ENCODE assay signal across 27 cellular contexts in genomic region chr16:35319536-35320192, GRCh38.
"Had no signal": no experiment of that assay in that cellular context is flagged by ENCODE, and none has a peak within 500 bp of the region (broad histone marks: within the 10 kb centered on the region; RNA-seq: fewer than 3 reads in every experiment).

No MANE protein-coding gene starts in this region.

- ATAC-seq: esophagus mucosa; foreskin keratinocyte; left colon; naive thymus-derived CD8-positive, alpha-beta T cell; sciatic nerve; stimulated activated effector memory CD8-positive, alpha-beta T cell treated with anti-CD3 and anti-CD28 coated beads, Interleukin-12 subunit alpha, Interleukin-12 subunit beta, amount 100 ng/mL, for 72 hours had no signal

- DNase-seq: activated CD4-positive, alpha-beta memory T cell treated with anti-CD3 and anti-CD28 coated beads for 36 hours; activated CD4-positive, alpha-beta T cell treated with anti-CD3 and anti-CD28 coated beads, Interleukin-2, amount 10 ng/mL, durations not matched to agents 24 days and 14 days; activated CD4-positive, CD25-positive, alpha-beta regulatory T cell treated with anti-CD3 and anti-CD28 coated beads, Interleukin-2, amount 50 U/mL, for 72 hours; activated CD8-positive, alpha-beta memory T cell treated with anti-CD3 and anti-CD28 coated beads, Interleukin-2, amount 50 U/mL, for 4 hours; activated gamma-delta T cell; activated naive CD4-positive, alpha-beta T cell treated with anti-CD3 and anti-CD28 coated beads, Interleukin-2, amount 50 U/mL, for 16 hours; activated T-cell treated with anti-CD3 and anti-CD28 coated beads, Interleukin-2, amount 50 U/mL, for 1 hour; central memory CD4-positive, alpha-beta T cell; endodermal cell; foreskin keratinocyte; glutamatergic neuron; left colon; naive thymus-derived CD8-positive, alpha-beta T cell; occipital lobe; posterior cingulate gyrus; stimulated activated CD4-positive, alpha-beta T cell treated with anti-CD3 and anti-CD28 coated beads, Interleukin-4, amount 100 ng/mL, for 24 hours; stomach; T-helper 2 cell; testis; transverse colon had no signal

- H3K27ac Mint-ChIP-seq: activated CD4-positive, alpha-beta memory T cell treated with anti-CD3 and anti-CD28 coated beads for 36 hours; activated CD4-positive, alpha-beta T cell treated with anti-CD3 and anti-CD28 coated beads, Interleukin-2, amount 10 ng/mL, durations not matched to agents 24 days and 14 days; activated T-helper 1 cell treated with anti-CD3 and anti-CD28 coated beads, Interleukin-12 subunit alpha, Interleukin-12 subunit beta, Interleukin-2, Interleukin-4 antibody, amounts not matched to agents 30 ng/mL and 10 ng/mL and 1 ng/mL, durations not matched to agents 14 hours and 24 hours and 36 hours; dendritic cell treated with granulocyte-macrophage colony-stimulating factor and Interleukin-4, amounts not matched to agents 40 ng/mL and 50 ng/mL, for 4 days; endodermal cell; memory B cell; naive thymus-derived CD8-positive, alpha-beta T cell; stimulated activated effector memory CD8-positive, alpha-beta T cell treated with anti-CD3 and anti-CD28 coated beads, Interleukin-12 subunit alpha, Interleukin-12 subunit beta, amount 100 ng/mL, for 72 hours had no signal

- H3K27me3 Mint-ChIP-seq: activated CD4-positive, alpha-beta memory T cell treated with anti-CD3 and anti-CD28 coated beads for 36 hours; activated CD4-positive, alpha-beta T cell treated with anti-CD3 and anti-CD28 coated beads, Interleukin-2, amount 10 ng/mL, durations not matched to agents 24 days and 14 days; dendritic cell treated with granulocyte-macrophage colony-stimulating factor and Interleukin-4, amounts not matched to agents 40 ng/mL and 50 ng/mL, for 4 days; memory B cell; naive thymus-derived CD8-positive, alpha-beta T cell had no signal

- H3K4me3 Mint-ChIP-seq: activated CD4-positive, alpha-beta memory T cell treated with anti-CD3 and anti-CD28 coated beads for 36 hours; activated CD4-positive, alpha-beta T cell treated with anti-CD3 and anti-CD28 coated beads, Interleukin-2, amount 10 ng/mL, durations not matched to agents 24 days and 14 days; activated T-helper 1 cell treated with anti-CD3 and anti-CD28 coated beads, Interleukin-12 subunit alpha, Interleukin-12 subunit beta, Interleukin-2, Interleukin-4 antibody, amounts not matched to agents 30 ng/mL and 10 ng/mL and 1 ng/mL, durations not matched to agents 14 hours and 24 hours and 36 hours; dendritic cell treated with granulocyte-macrophage colony-stimulating factor and Interleukin-4, amounts not matched to agents 40 ng/mL and 50 ng/mL, for 4 days; endodermal cell; memory B cell; naive thymus-derived CD8-positive, alpha-beta T cell; neural crest cell; stimulated activated effector memory CD8-positive, alpha-beta T cell treated with anti-CD3 and anti-CD28 coated beads, Interleukin-12 subunit alpha, Interleukin-12 subunit beta, amount 100 ng/mL, for 72 hours had no signal

- H3K4me1 Mint-ChIP-seq: activated CD4-positive, alpha-beta T cell treated with anti-CD3 and anti-CD28 coated beads, Interleukin-2, amount 10 ng/mL, durations not matched to agents 24 days and 14 days; endodermal cell; memory B cell; naive thymus-derived CD8-positive, alpha-beta T cell; neural crest cell; stimulated activated effector memory CD8-positive, alpha-beta T cell treated with anti-CD3 and anti-CD28 coated beads, Interleukin-12 subunit alpha, Interleukin-12 subunit beta, amount 100 ng/mL, for 72 hours had no signal

- H3K36me3 Mint-ChIP-seq: memory B cell; stimulated activated effector memory CD8-positive, alpha-beta T cell treated with anti-CD3 and anti-CD28 coated beads, Interleukin-12 subunit alpha, Interleukin-12 subunit beta, amount 100 ng/mL, for 72 hours had no signal
